In the genomic region with DNA sequence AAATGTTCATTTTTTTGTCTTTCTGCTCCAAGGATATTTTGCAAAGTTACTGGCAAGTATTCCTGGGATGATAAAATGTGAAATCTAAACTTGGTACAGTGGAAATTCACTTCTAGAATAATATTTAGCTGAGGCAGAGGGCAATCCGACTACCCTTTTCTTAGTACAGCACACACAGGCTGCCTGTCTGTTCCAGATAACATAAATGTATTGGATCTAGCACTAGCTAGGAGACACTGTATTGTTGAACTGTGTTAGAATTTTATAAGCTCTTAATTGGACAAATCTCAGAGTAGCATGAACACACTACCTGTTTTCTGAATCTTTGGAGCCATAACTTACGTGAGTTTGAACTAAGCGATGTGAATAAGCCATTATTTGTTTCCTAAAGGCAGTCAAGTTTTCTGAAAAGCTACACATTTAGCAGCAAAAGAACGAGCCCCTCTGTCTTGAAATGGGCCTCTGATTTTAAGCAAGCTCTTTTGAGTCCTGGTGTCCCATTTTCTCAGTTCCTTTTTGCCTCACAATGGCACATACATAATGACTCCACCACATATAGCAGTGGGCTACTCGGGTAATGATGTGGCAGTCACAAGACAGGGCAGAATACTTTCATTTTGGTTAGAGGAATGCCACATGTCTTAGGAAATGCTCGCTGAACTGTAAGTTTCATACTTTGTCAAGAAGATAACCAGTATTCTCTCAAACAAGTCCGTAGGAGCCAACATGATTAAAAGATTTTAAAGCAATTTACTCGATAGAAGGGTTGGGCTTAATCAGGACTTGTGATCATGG, we compare ENCODE assay signal across 1 cellular context.
TF ChIP-seq lines count a peak whose summit lies in the region.

No MANE protein-coding gene starts in this region.

TF ChIP-seq in GM23338, 12 proteins besides CTCF, POLR2A, EP300 and RAD21 (continued from another document):
- TF ChIP-seq, protein P1, sequence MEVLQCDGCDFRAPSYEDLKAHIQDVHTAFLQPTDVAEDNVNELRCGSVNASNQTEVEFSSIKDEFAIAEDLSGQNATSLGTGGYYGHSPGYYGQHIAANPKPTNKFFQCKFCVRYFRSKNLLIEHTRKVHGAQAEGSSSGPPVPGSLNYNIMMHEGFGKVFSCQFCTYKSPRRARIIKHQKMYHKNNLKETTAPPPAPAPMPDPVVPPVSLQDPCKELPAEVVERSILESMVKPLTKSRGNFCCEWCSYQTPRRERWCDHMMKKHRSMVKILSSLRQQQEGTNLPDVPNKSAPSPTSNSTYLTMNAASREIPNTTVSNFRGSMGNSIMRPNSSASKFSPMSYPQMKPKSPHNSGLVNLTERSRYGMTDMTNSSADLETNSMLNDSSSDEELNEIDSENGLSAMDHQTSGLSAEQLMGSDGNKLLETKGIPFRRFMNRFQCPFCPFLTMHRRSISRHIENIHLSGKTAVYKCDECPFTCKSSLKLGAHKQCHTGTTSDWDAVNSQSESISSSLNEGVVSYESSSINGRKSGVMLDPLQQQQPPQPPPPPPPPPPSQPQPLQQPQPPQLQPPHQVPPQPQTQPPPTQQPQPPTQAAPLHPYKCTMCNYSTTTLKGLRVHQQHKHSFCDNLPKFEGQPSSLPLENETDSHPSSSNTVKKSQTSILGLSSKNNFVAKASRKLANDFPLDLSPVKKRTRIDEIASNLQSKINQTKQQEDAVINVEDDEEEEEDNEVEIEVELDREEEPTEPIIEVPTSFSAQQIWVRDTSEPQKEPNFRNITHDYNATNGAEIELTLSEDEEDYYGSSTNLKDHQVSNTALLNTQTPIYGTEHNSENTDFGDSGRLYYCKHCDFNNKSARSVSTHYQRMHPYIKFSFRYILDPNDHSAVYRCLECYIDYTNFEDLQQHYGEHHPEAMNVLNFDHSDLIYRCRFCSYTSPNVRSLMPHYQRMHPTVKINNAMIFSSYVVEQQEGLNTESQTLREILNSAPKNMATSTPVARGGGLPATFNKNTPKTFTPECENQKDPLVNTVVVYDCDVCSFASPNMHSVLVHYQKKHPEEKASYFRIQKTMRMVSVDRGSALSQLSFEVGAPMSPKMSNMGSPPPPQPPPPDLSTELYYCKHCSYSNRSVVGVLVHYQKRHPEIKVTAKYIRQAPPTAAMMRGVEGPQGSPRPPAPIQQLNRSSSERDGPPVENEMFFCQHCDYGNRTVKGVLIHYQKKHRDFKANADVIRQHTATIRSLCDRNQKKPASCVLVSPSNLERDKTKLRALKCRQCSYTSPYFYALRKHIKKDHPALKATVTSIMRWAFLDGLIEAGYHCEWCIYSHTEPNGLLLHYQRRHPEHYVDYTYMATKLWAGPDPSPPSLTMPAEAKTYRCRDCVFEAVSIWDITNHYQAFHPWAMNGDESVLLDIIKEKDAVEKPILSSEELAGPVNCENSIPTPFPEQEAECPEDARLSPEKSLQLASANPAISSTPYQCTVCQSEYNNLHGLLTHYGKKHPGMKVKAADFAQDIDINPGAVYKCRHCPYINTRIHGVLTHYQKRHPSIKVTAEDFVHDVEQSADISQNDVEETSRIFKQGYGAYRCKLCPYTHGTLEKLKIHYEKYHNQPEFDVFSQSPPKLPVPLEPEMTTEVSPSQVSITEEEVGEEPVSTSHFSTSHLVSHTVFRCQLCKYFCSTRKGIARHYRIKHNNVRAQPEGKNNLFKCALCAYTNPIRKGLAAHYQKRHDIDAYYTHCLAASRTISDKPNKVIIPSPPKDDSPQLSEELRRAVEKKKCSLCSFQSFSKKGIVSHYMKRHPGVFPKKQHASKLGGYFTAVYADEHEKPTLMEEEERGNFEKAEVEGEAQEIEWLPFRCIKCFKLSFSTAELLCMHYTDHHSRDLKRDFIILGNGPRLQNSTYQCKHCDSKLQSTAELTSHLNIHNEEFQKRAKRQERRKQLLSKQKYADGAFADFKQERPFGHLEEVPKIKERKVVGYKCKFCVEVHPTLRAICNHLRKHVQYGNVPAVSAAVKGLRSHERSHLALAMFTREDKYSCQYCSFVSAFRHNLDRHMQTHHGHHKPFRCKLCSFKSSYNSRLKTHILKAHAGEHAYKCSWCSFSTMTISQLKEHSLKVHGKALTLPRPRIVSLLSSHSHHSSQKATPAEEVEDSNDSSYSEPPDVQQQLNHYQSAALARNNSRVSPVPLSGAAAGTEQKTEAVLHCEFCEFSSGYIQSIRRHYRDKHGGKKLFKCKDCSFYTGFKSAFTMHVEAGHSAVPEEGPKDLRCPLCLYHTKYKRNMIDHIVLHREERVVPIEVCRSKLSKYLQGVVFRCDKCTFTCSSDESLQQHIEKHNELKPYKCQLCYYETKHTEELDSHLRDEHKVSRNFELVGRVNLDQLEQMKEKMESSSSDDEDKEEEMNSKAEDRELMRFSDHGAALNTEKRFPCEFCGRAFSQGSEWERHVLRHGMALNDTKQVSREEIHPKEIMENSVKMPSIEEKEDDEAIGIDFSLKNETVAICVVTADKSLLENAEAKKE (CRISPR knock-in tag; IDR thresholded peaks at IDR 0.05), result no peak
- TF ChIP-seq ZNF114 (CRISPR knock-in tag; IDR thresholded peaks at IDR 0.05) (no peak), STAT1 (IDR thresholded peaks at IDR 0.05; ENCODE audit: unreplicated experiment) (no peak)
- TF ChIP-seq, protein P2, sequence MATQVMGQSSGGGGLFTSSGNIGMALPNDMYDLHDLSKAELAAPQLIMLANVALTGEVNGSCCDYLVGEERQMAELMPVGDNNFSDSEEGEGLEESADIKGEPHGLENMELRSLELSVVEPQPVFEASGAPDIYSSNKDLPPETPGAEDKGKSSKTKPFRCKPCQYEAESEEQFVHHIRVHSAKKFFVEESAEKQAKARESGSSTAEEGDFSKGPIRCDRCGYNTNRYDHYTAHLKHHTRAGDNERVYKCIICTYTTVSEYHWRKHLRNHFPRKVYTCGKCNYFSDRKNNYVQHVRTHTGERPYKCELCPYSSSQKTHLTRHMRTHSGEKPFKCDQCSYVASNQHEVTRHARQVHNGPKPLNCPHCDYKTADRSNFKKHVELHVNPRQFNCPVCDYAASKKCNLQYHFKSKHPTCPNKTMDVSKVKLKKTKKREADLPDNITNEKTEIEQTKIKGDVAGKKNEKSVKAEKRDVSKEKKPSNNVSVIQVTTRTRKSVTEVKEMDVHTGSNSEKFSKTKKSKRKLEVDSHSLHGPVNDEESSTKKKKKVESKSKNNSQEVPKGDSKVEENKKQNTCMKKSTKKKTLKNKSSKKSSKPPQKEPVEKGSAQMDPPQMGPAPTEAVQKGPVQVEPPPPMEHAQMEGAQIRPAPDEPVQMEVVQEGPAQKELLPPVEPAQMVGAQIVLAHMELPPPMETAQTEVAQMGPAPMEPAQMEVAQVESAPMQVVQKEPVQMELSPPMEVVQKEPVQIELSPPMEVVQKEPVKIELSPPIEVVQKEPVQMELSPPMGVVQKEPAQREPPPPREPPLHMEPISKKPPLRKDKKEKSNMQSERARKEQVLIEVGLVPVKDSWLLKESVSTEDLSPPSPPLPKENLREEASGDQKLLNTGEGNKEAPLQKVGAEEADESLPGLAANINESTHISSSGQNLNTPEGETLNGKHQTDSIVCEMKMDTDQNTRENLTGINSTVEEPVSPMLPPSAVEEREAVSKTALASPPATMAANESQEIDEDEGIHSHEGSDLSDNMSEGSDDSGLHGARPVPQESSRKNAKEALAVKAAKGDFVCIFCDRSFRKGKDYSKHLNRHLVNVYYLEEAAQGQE (IDR thresholded peaks at IDR 0.05; ENCODE audit: unreplicated experiment), result no peak
